15 cellular contexts compared by ENCODE assay signal in genomic region chr5:21646469-21646868, GRCh38.
DNase-seq lines count a peak whose midpoint lies in the region; ATAC-seq and TF ChIP-seq lines count a peak whose summit lies in the region.
"Had no signal": no experiment of that assay in that cellular context is flagged by ENCODE, and none has a peak within 500 bp of the region (broad histone marks: within the 10 kb centered on the region; RNA-seq: fewer than 3 reads in every experiment).

No MANE protein-coding gene starts in this region.

- no peaks in the 10 kb centered on the region for H3K36me3 ChIP-seq in mammary epithelial cell (ENCODE audit: insufficient read depth, low read length)
- no peaks in the 10 kb centered on the region for H3K36me3 ChIP-seq in sigmoid colon
- H3K36me3 ChIP-seq: Peyer's patch had no signal

- CTCF ChIA-PET in mammary epithelial cell (lab: Charles Lee; ENCODE audit: low non-redundant PET), result no interaction called here

- TF ChIP-seq CTCF in mammary epithelial cell (conservative IDR thresholded peaks at IDR 0.05 in 1 of 2, IDR thresholded peaks at IDR 0.05 in 1 of 2; ENCODE audit: extremely low read depth in 1 of 2, insufficient read depth in 1 of 2, low read depth in 1 of 2, low read length in 2 of 2) (no peak), fibroblast of villous mesenchyme (IDR thresholded peaks at IDR 0.05; ENCODE audit: insufficient read depth, low read depth, low read length) (no peak), sigmoid colon (IDR thresholded peaks at IDR 0.05) (no peak)

- no peak overlapping the region for H3K4me2 ChIP-seq in mammary epithelial cell (ENCODE audit: insufficient read depth, low read depth, low read length)

- no peak for ATAC-seq in GM18867 (IDR thresholded peaks at IDR 0.05; ENCODE audit: unreplicated experiment)
- ATAC-seq: Right ventricle myocardium inferior had no signal

- no peaks in the 10 kb centered on the region for H3K4me1 ChIP-seq in mammary epithelial cell (ENCODE audit: insufficient read depth, low read length)
- no peaks in the 10 kb centered on the region for H3K4me1 ChIP-seq in sigmoid colon
- H3K4me1 ChIP-seq: Peyer's patch had no signal

- in situ Hi-C loops in mammary epithelial cell (cut with MboI; ENCODE audit: low sequenced_read_pairs in 2 of 2), result no loop called here

- H4K20me1 ChIP-seq in mammary epithelial cell (ENCODE audit: insufficient read depth, low read length), result no peaks in the 10 kb centered on the region

- 94% methylated on average over 2 of the region's 2 CpGs for WGBS in mammary epithelial cell (ENCODE audit: low coverage, missing lambda C conversion rate)
- 73 to 77% methylated on average over 2 of the region's 2 CpGs for WGBS in sigmoid colon, 2 donors

- no TSS peak for BruUV-seq in mammary epithelial cell (replicated peaks; lab: Mats Ljungman, UMichigan)

- H3K79me2 ChIP-seq in mammary epithelial cell (ENCODE audit: insufficient read depth, low read length), result no peaks in the 10 kb centered on the region

- no peak for TF ChIP-seq EP300 in sigmoid colon (IDR thresholded peaks at IDR 0.05)

- H3K27ac ChIP-seq in mammary epithelial cell (ENCODE audit: insufficient read depth, low read depth, low read length) (no peak overlapping the region), sigmoid colon (no peak overlapping the region)
- H3K27ac ChIP-seq: Peyer's patch had no signal

- dilution Hi-C loops in mammary epithelial cell (cut with HindIII; ENCODE audit: low sequenced_read_pairs), result no loop called here

- H3K9me3 ChIP-seq in mammary epithelial cell (replicated peaks; ENCODE audit: insufficient read depth, low read length), result no peaks in the 10 kb centered on the region
- H3K9me3 ChIP-seq in sigmoid colon, result no peaks in the 10 kb centered on the region
- H3K9me3 ChIP-seq: Peyer's patch had no signal

- no peak overlapping the region for H3K9ac ChIP-seq in mammary epithelial cell (ENCODE audit: insufficient read depth, low read length)

- no peak for TF ChIP-seq POLR2A in sigmoid colon (IDR thresholded peaks at IDR 0.05)

- intact Hi-C loops in mammary epithelial cell (cut with micrococcal nuclease), result no loop called here
- intact Hi-C loops in sigmoid colon (cut with DNase I), result no loop called here

- H2AFZ ChIP-seq in mammary epithelial cell (ENCODE audit: low read depth, low read length), result no peak overlapping the region

- DNase-seq in ELR (ENCODE audit: low read depth), result peak; percentile 41
- peak; percentile 22 for DNase-seq in NCI-H226
- DNase-seq in mammary epithelial cell, result peak; percentile 10
- DNase-seq in fibroblast of villous mesenchyme (ENCODE audit: low read depth), result peak; percentile 1
- no peak for DNase-seq in sigmoid colon
- DNase-seq in stimulated activated CD4-positive, alpha-beta T cell treated with anti-CD3 and anti-CD28 coated beads, Interleukin-2, amount 100 ng/mL, for 24 hours, result no peak
- DNase-seq in MV-4-11 (lab: John Stamatoyannopoulos, UW), result no peak
- DNase-seq: C1 segment of cervical spinal cord, DMS 273 treated with DMSO at 0.1 percent for 48 hours, GOT3, NCI-H187 treated with DMSO at 0.1 percent for 48 hours, NCI-H524, Peyer's patch had no signal

- H3K27me3 ChIP-seq in mammary epithelial cell (ENCODE audit: insufficient read depth, low read length) (no peaks in the 10 kb centered on the region), sigmoid colon (no peaks in the 10 kb centered on the region)
- H3K27me3 ChIP-seq: Peyer's patch had no signal

- H3K4me3 ChIP-seq in mammary epithelial cell (replicated peaks in 1 of 3; ENCODE audit: insufficient read depth in 1 of 3, low read depth in 2 of 3, low read length in 3 of 3), result no peak overlapping the region
- no peak overlapping the region for H3K4me3 ChIP-seq in fibroblast of villous mesenchyme (ENCODE audit: low read depth, low read length)
- no peak overlapping the region for H3K4me3 ChIP-seq in sigmoid colon
- H3K4me3 ChIP-seq: Peyer's patch had no signal

Comparison
In these comparisons a context has a peak if more than half of its experiments do, and no peak if none do; other contexts are left out.
1. DNase-seq: peak in ELR (single experiment), NCI-H226 (single experiment), mammary epithelial cell (single experiment) and fibroblast of villous mesenchyme (single experiment); none in sigmoid colon (single experiment), stimulated activated CD4-positive, alpha-beta T cell treated with anti-CD3 and anti-CD28 coated beads, Interleukin-2, amount 100 ng/mL, for 24 hours (0 of 2) and MV-4-11 (single experiment).